Comparison of ENCODE assay signal across 8 cellular contexts in genomic region chr12:27940756-27941402, GRCh38. TPM values are rescaled to one million over a fixed set of nuclear protein-coding genes. Genes with fewer than 3 reads are reported as not detected.
A peak's percentile ranks its signal among the peaks of the same experiment; 100 is the strongest.
DNase-seq lines count a peak whose midpoint lies in the region; ATAC-seq lines count a peak whose summit lies in the region.

No MANE protein-coding gene starts in this region.

- intact Hi-C loops in left colon (cut with DNase I, micrococcal nuclease): loop anchor here in 1 of 2 donors (5.0 kb wide), 1 partner anchor 209 kb away; no protein-coding TSS in a partner anchor

- DNase-seq in AG08395 (ENCODE audit: low spot score) (peak; percentile 72), NCI-H226 (peak; percentile 51), left colon (peak; percentile 34 to 79)
- DNase-seq in activated CD4-positive, CD25-positive, alpha-beta regulatory T cell treated with anti-CD3 and anti-CD28 coated beads, Interleukin-2, amount 50 U/mL, for 16 hours (ENCODE audit: low read depth, low spot score): peak; percentile 66
- peak; percentile 43 to 47 for DNase-seq in central memory CD8-positive, alpha-beta T cell (ENCODE audit: low spot score in 2 of 2)
- peak; percentile 67 to 72 for DNase-seq in stimulated activated CD4-positive, alpha-beta T cell treated with anti-CD3 and anti-CD28 coated beads, Interleukin-4, amount 100 ng/mL, for 48 hours (ENCODE audit: low read depth in 2 of 2)

- ATAC-seq in GM18858 (IDR thresholded peaks at IDR 0.05; ENCODE audit: unreplicated experiment) (peak; percentile 88), HG03135 (IDR thresholded peaks at IDR 0.05; ENCODE audit: unreplicated experiment) (peak; percentile 92), left colon (peak; percentile 72)
- ATAC-seq in central memory CD8-positive, alpha-beta T cell (replicated peaks; ENCODE audit: extremely low read depth, poor library complexity, severe bottlenecking): peak; percentile 70

- H3K4me3 Mint-ChIP-seq in central memory CD8-positive, alpha-beta T cell: no peak overlapping the region

- H3K27ac Mint-ChIP-seq in central memory CD8-positive, alpha-beta T cell (ENCODE audit: low read depth): no peak overlapping the region

- no peaks in the 10 kb centered on the region for H3K9me3 Mint-ChIP-seq in central memory CD8-positive, alpha-beta T cell

- H3K4me1 Mint-ChIP-seq in central memory CD8-positive, alpha-beta T cell: no peaks in the 10 kb centered on the region

- peaks cover 28% of the 10 kb centered on the region for H3K27me3 Mint-ChIP-seq in central memory CD8-positive, alpha-beta T cell

- H3K36me3 Mint-ChIP-seq in central memory CD8-positive, alpha-beta T cell (ENCODE audit: insufficient read depth): peaks cover 2% of the 10 kb centered on the region

RNA-seq across cellular contexts. Expression of gene PTHLH, which starts 31.7 kb away (rescaled TPM):
- not detected for total RNA-seq in left colon

Comparison
In these comparisons a context has a peak if more than half of its experiments do, and no peak if none do; other contexts are left out.
1. Peak in every context shown above with its lines: DNase-seq and ATAC-seq.